17 cellular contexts compared by ENCODE assay signal in the genomic region with DNA sequence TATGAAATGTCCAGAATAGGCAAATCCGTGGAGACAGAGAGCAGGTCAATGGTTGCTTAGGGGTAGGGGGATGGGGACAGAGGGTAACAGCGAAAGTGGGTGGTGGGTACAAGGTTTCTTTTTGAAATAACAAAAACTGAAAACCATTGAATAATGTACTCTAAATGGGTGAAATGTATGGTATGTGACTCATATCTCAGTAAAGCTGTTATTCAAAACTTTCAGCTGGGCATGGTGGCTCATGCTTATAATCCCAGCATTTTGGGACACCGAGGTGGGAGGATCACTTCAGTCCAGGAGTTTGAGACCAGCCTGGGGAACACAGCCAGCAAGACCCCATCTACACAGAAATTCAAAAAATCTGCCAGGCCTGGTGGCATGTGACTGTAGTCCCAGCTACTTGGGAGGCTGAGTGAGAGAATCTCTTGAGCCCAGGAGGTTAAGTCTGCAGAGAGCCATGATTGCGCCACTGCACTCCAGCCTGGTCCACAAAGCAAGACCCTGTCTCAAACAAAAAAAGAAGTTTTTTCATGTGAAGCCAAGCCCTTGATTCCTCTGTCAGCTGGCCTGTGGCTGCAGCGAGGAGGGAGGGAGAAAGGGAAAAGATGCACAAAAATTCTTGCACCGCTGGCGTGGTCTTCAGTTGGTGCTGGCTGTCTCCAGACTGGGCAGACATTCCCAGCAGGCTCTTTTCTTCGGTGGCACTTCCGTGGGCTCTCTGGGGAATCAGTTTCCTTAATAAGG.
DNase-seq lines count a peak whose midpoint lies in the region; ATAC-seq and TF ChIP-seq lines count a peak whose summit lies in the region.
"Had no signal": no experiment of that assay in that cellular context is flagged by ENCODE, and none has a peak within 500 bp of the region (broad histone marks: within the 10 kb centered on the region; RNA-seq: fewer than 3 reads in every experiment).

No MANE protein-coding gene starts in this region.

- no peak for ATAC-seq in upper lobe of right lung
- ATAC-seq in HG03108 (IDR thresholded peaks at IDR 0.05; ENCODE audit: unreplicated experiment): no peak
- ATAC-seq: T-cell had no signal

- H3K27me3 Mint-ChIP-seq in activated CD4-positive, alpha-beta T cell treated with anti-CD3 and anti-CD28 coated beads, Interleukin-2, amount 10 ng/mL, durations not matched to agents 24 days and 14 days: no peaks in the 10 kb centered on the region
- H3K27me3 Mint-ChIP-seq: T-cell had no signal

- H2AFZ ChIP-seq in hepatocyte: no peak overlapping the region

- H3K4me1 Mint-ChIP-seq in activated CD4-positive, alpha-beta T cell treated with anti-CD3 and anti-CD28 coated beads, Interleukin-2, amount 10 ng/mL, durations not matched to agents 24 days and 14 days: peaks cover 53% of the 10 kb centered on the region

- no peaks in the 10 kb centered on the region for H3K79me2 ChIP-seq in hepatocyte

- POLR2A ChIA-PET in RWPE1 (lab: Yijun Ruan, JAX; ENCODE audit: low non-redundant PET): no interaction called here

- 87% methylated on average over 9 of the region's 9 CpGs for WGBS in hepatocyte (ENCODE audit: low lambda C conversion rate, missing lambda C conversion rate)

- H3K27ac ChIP-seq in hepatocyte (peak overlapping the region; percentile 3), upper lobe of right lung (peak overlapping the region; percentile 49), RWPE1 (no peak overlapping the region)

- H3K4me3 Mint-ChIP-seq in activated CD4-positive, alpha-beta T cell treated with anti-CD3 and anti-CD28 coated beads, Interleukin-2, amount 10 ng/mL, durations not matched to agents 24 days and 14 days: no peak overlapping the region
- H3K4me3 Mint-ChIP-seq: immature natural killer cell, T-cell had no signal

- CTCF ChIA-PET in RWPE1 (lab: Yijun Ruan, JAX): interaction anchor here (0.7 kb wide), 1 partner anchor 508 kb away, joined by 3 read pairs; no protein-coding TSS in a partner anchor

- no peak for TF ChIP-seq CTCF in hepatocyte (IDR thresholded peaks at IDR 0.05; ENCODE audit: poor library complexity)
- no peak for TF ChIP-seq CTCF in upper lobe of right lung (IDR thresholded peaks at IDR 0.05)
- no peak for TF ChIP-seq CTCF in RWPE1 (conservative IDR thresholded peaks at IDR 0.05; ENCODE audit: low read depth)

- no peaks in the 10 kb centered on the region for H4K20me1 ChIP-seq in hepatocyte (ENCODE audit: insufficient read depth, poor library complexity, severe bottlenecking)

- no peaks in the 10 kb centered on the region for H3K9me3 Mint-ChIP-seq in activated CD4-positive, alpha-beta T cell treated with anti-CD3 and anti-CD28 coated beads, Interleukin-2, amount 10 ng/mL, durations not matched to agents 24 days and 14 days
- H3K9me3 Mint-ChIP-seq: activated naive CD4-positive, alpha-beta T cell treated with anti-CD3 and anti-CD28 coated beads, Interleukin-2, amount 50 U/mL, for 72 hours; immature natural killer cell; T-cell had no signal

- no peak overlapping the region for H3K4me2 ChIP-seq in hepatocyte

- no peaks in the 10 kb centered on the region for H3K9me2 ChIP-seq in hepatocyte (replicated peaks; ENCODE audit: insufficient read depth)

- H3K36me3 ChIP-seq in hepatocyte (replicated peaks; ENCODE audit: insufficient read depth, low read depth): no peaks in the 10 kb centered on the region
- no peaks in the 10 kb centered on the region for H3K36me3 ChIP-seq in upper lobe of right lung
- H3K36me3 ChIP-seq: thoracic aorta had no signal

- peaks cover 1% of the 10 kb centered on the region for H3K36me3 Mint-ChIP-seq in activated CD4-positive, alpha-beta T cell treated with anti-CD3 and anti-CD28 coated beads, Interleukin-2, amount 10 ng/mL, durations not matched to agents 24 days and 14 days (ENCODE audit: low read depth)
- H3K36me3 Mint-ChIP-seq: activated naive CD4-positive, alpha-beta T cell treated with anti-CD3 and anti-CD28 coated beads, Interleukin-2, amount 50 U/mL, for 72 hours; immature natural killer cell; T-cell had no signal

- intact Hi-C loops in activated CD4-positive, alpha-beta T cell treated with anti-CD3 and anti-CD28 coated beads, Interleukin-2, amount 10 ng/mL, durations not matched to agents 24 days and 14 days (cut with micrococcal nuclease): no loop called here
- intact Hi-C loops in upper lobe of right lung (cut with DNase I): no loop called here

- H3K4me3 ChIP-seq in hepatocyte: no peak overlapping the region
- no peak overlapping the region for H3K4me3 ChIP-seq in upper lobe of right lung

- H3K9me3 ChIP-seq in hepatocyte (ENCODE audit: low read depth): no peaks in the 10 kb centered on the region
- no peaks in the 10 kb centered on the region for H3K9me3 ChIP-seq in upper lobe of right lung
- H3K9me3 ChIP-seq: thoracic aorta had no signal

- peak overlapping the region; percentile 29 for H3K27ac Mint-ChIP-seq in activated CD4-positive, alpha-beta T cell treated with anti-CD3 and anti-CD28 coated beads, Interleukin-2, amount 10 ng/mL, durations not matched to agents 24 days and 14 days

- H3K4me1 ChIP-seq in hepatocyte (ENCODE audit: insufficient read depth) (peaks cover 22% of the 10 kb centered on the region), upper lobe of right lung (peaks cover 25% of the 10 kb centered on the region)

- no peak for DNase-seq in activated CD4-positive, alpha-beta T cell treated with anti-CD3 and anti-CD28 coated beads, Interleukin-2, amount 10 ng/mL, durations not matched to agents 24 days and 14 days
- no peak for DNase-seq in activated CD4-positive, alpha-beta T cell treated with anti-CD3 and anti-CD28 coated beads, Interleukin-2, amount 50 U/mL, for 4 hours
- peak; percentile 8 for DNase-seq in amniotic epithelial cell (ENCODE audit: low read depth)
- no peak for DNase-seq in hepatocyte (ENCODE audit: low spot score)
- DNase-seq in upper lobe of right lung: no peak
- DNase-seq in RWPE1 (ENCODE audit: low spot score): no peak
- no peak for DNase-seq in NCI-H345 (lab: John Stamatoyannopoulos, UW)
- DNase-seq: activated CD8-positive, alpha-beta memory T cell treated with anti-CD3 and anti-CD28 coated beads, Interleukin-2, amount 50 U/mL, for 48 hours; central memory CD4-positive, alpha-beta T cell; immature natural killer cell; NCI-H1417; NK-92 treated with Interleukin-12 subunit alpha and Interleukin-12 subunit beta, amount 100 ng/mL, for 24 hours; right cardiac atrium; T-cell had no signal

- H3K27me3 ChIP-seq in hepatocyte (no peaks in the 10 kb centered on the region), upper lobe of right lung (no peaks in the 10 kb centered on the region)
